ENCODE assay signal across 8 cellular contexts in the genomic region with DNA sequence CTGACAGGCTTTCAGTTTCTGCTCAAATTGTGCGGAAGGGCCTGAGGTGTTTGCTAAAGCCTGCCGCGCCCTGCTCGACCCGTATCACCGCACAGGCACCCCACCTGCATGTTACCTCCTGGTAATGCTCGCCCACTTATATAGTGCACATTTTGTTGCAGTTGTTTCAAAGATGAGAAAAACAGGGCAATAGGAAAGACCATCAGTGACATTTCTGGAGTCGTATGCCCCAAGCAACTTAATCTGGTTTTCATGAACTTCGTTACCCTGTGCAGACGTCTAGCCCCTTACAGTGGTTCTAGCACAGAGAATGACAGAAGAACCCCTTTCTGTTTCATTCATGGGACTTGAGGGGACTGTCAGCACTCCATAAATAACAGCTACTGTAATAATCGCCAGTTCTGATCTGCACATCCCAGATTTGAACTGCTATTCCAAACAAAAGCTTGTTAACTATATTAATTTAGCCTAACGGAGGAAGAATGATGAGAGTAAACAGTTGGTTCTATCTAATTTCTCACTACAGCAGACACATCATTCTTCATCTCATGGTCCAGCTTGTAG. TPM values are rescaled to one million over a fixed set of nuclear protein-coding genes. Genes with fewer than 3 reads are reported as not detected.
A peak's percentile ranks its signal among the peaks of the same experiment; 100 is the strongest.
DNase-seq lines count a peak whose midpoint lies in the region; ATAC-seq, FAIRE-seq and TF ChIP-seq lines count a peak whose summit lies in the region.

No MANE protein-coding gene starts in this region.

- peak; percentile 10 for ATAC-seq in GM21737 (IDR thresholded peaks at IDR 0.05; ENCODE audit: unreplicated experiment)

- H3K4me1 ChIP-seq in Karpas-422 (ENCODE audit: low read length) (peaks cover 14% of the 10 kb centered on the region), neuron (ENCODE audit: insufficient read depth, low read length) (peaks cover 15% of the 10 kb centered on the region)
- H3K4me1 ChIP-seq in effector memory CD4-positive, alpha-beta T cell (ENCODE audit: control insufficient read depth, insufficient read depth, low read length, poor library complexity, severe bottlenecking) = peaks cover 15% of the 10 kb centered on the region

- H3K27ac ChIP-seq in Karpas-422 (ENCODE audit: low read length) = no peak overlapping the region
- H3K27ac ChIP-seq in effector memory CD4-positive, alpha-beta T cell (ENCODE audit: insufficient read depth, low read length, poor library complexity, severe bottlenecking) = peak overlapping the region; percentile 84

- H4K20me1 ChIP-seq in Karpas-422 (ENCODE audit: insufficient read depth, low read depth, low read length) = no peaks in the 10 kb centered on the region

- no peaks in the 10 kb centered on the region for H3K36me3 ChIP-seq in Karpas-422 (ENCODE audit: insufficient read depth, low read length)
- H3K36me3 ChIP-seq in effector memory CD4-positive, alpha-beta T cell (ENCODE audit: control insufficient read depth, insufficient read depth, low read length) = no peaks in the 10 kb centered on the region
- peaks cover 20% of the 10 kb centered on the region for H3K36me3 ChIP-seq in neuron (ENCODE audit: insufficient read depth, low read length)

- H2AFZ ChIP-seq in Karpas-422 (ENCODE audit: low read length) = no peak overlapping the region
- peak overlapping the region; percentile 96 for H2AFZ ChIP-seq in neuron (ENCODE audit: low read depth, low read length)

- H3K27me3 ChIP-seq in Karpas-422 (ENCODE audit: low read length) (no peaks in the 10 kb centered on the region), neuron (ENCODE audit: insufficient read depth, low read length) (no peaks in the 10 kb centered on the region)
- H3K27me3 ChIP-seq in effector memory CD4-positive, alpha-beta T cell (replicated peaks; ENCODE audit: control insufficient read depth, insufficient read depth, low read length, poor library complexity, severe bottlenecking) = no peaks in the 10 kb centered on the region

- H3K79me2 ChIP-seq in Karpas-422 (ENCODE audit: low read length) = no peaks in the 10 kb centered on the region

- no peak for DNase-seq in GM12892 (ENCODE audit: insufficient read length)
- DNase-seq in Karpas-422 = no peak
- DNase-seq in effector memory CD4-positive, alpha-beta T cell = no peak
- DNase-seq in AG20443 (ENCODE audit: low spot score) = no peak
- no peak for DNase-seq in anterior cingulate cortex (lab: John Stamatoyannopoulos, UW)
- no peak for DNase-seq in activated CD4-positive, alpha-beta T cell treated with anti-CD3 and anti-CD28 coated beads, Interleukin-2, amount 50 U/mL, for 4 hours

- FAIRE-seq in GM12892 (lab: Jason Lieb, UNC) = peak; percentile 98

- H3K9ac ChIP-seq in Karpas-422 (ENCODE audit: low read length) = no peak overlapping the region

- H3K4me3 ChIP-seq in Karpas-422 (ENCODE audit: low read length) = peak overlapping the region; percentile 67; the same call in 1 of the 2 replicates
- H3K4me3 ChIP-seq in effector memory CD4-positive, alpha-beta T cell (ENCODE audit: insufficient read depth, low read depth, low read length, poor library complexity, severe bottlenecking) = peak overlapping the region; percentile 71
- peak overlapping the region; percentile 88 for H3K4me3 ChIP-seq in neuron (ENCODE audit: low read length)

- no peaks in the 10 kb centered on the region for H3K9me2 ChIP-seq in Karpas-422 (replicated peaks; ENCODE audit: insufficient read depth, low read length)

- H3K4me2 ChIP-seq in Karpas-422 (ENCODE audit: low read depth, low read length, poor library complexity, severe bottlenecking) = peak overlapping the region; percentile 84

- TF ChIP-seq POLR2A in GM12892 (IDR thresholded peaks at IDR 0.05; ENCODE audit: low read depth, low read length) = no peak

- H3K9me3 ChIP-seq in Karpas-422 (ENCODE audit: low read length) (no peaks in the 10 kb centered on the region), neuron (ENCODE audit: low read length) (no peaks in the 10 kb centered on the region)
- H3K9me3 ChIP-seq in effector memory CD4-positive, alpha-beta T cell (ENCODE audit: control insufficient read depth, low read length) = no peaks in the 10 kb centered on the region

RNA-seq across cellular contexts. Expression of a gene that starts 0.9 kb away (rescaled TPM):
- 84.8 TPM for polyA plus RNA-seq in GM12892 (2012; ENCODE audit: missing spikeins)
- total RNA-seq in Karpas-422 (2014; rRNA removed; shearing (Covaris generic); ENCODE audit: low replicate concordance) = 10.9 and 12.1 TPM in 2 replicates
